9 cellular contexts compared by ENCODE assay signal in genomic region chr17:73255671-73256181, GRCh38. TPM values are rescaled to one million over a fixed set of nuclear protein-coding genes. Genes with fewer than 3 reads are reported as not detected.
DNase-seq lines count a peak whose midpoint lies in the region; ATAC-seq and TF ChIP-seq lines count a peak whose summit lies in the region.
"Had no signal": no experiment of that assay in that cellular context is flagged by ENCODE, and none has a peak within 500 bp of the region (broad histone marks: within the 10 kb centered on the region; RNA-seq: fewer than 3 reads in every experiment).

No MANE protein-coding gene starts in this region.

- POLR2A ChIA-PET in HCT116 (lab: Charles Lee), result interaction anchor here (1.1 kb wide), 1 partner anchor 104 kb away, joined by 3 read pairs; no protein-coding TSS in a partner anchor

- H3K9me2 ChIP-seq in DOHH2 (replicated peaks; ENCODE audit: control insufficient read depth, low read length), result no peaks in the 10 kb centered on the region
- no peaks in the 10 kb centered on the region for H3K9me2 ChIP-seq in HCT116 (ENCODE audit: insufficient read depth)

- intact Hi-C loops in HCT116 (cut with micrococcal nuclease), result loop anchor here (1.0 to 10.0 kb wide), 5 partner anchors 115 to 919 kb away; no protein-coding TSS in a partner anchor

- DNase-seq in HCT116 (ENCODE audit: low read depth, low spot score) (peak; percentile 48), fibroblast of villous mesenchyme (ENCODE audit: low read depth) (peak; percentile 43), omental fat pad (ENCODE audit: low spot score) (peak; percentile 40), ureter (ENCODE audit: low spot score) (peak; percentile 56)
- DNase-seq in activated T-cell treated with anti-CD3 and anti-CD28 coated beads, Interleukin-2, amount 50 U/mL, for 72 hours, result peak; percentile 51 to 64

- H2AFZ ChIP-seq in HCT116 (ENCODE audit: low read depth, low read length, poor library complexity, severe bottlenecking), result peak overlapping the region; percentile 16

- TF ChIP-seq RAD21 in HCT116 (IDR thresholded peaks at IDR 0.05; ENCODE audit: low read depth), result peak; percentile 100

- BruUV-seq in HCT116 (replicated peaks; lab: Mats Ljungman, UMichigan), result no TSS peak

- no peak overlapping the region for H3K4me3 ChIP-seq in DOHH2 (ENCODE audit: low read length)
- no peak overlapping the region for H3K4me3 ChIP-seq in HCT116 (replicated peaks in 1 of 2; ENCODE audit: low read depth in 1 of 2, low read length in 2 of 2)
- no peak overlapping the region for H3K4me3 ChIP-seq in fibroblast of villous mesenchyme (ENCODE audit: low read depth, low read length)

- H4K20me1 ChIP-seq in DOHH2 (ENCODE audit: control insufficient read depth, insufficient read depth, low read depth, low read length), result no peaks in the 10 kb centered on the region
- no peaks in the 10 kb centered on the region for H4K20me1 ChIP-seq in HCT116 (ENCODE audit: insufficient read depth)

- H3K27ac ChIP-seq in DOHH2 (ENCODE audit: low read depth, low read length) (no peak overlapping the region), HCT116 (ENCODE audit: low read depth, low read length) (no peak overlapping the region)

- RAD21 ChIA-PET in HCT116 (lab: Charles Lee; ENCODE audit: low non-redundant PET in 1 of 2, low total read pairs in 2 of 2, uncharacterized antibody in 2 of 2, unreplicated experiment in 2 of 2), result interaction anchor here (0.6 to 3.3 kb wide), 10 partner anchors 59 to 699 kb away, joined by 3 to 43 read pairs (median 4); no protein-coding TSS in a partner anchor

- ATAC-seq in HCT116 (peak; percentile 92), omental fat pad (ENCODE audit: low FRiP score) (peak; percentile 50), GM19452 (IDR thresholded peaks at IDR 0.05; ENCODE audit: unreplicated experiment) (no peak)
- ATAC-seq in activated T-cell treated with anti-CD3 and anti-CD28 coated beads, Interleukin-2, amount 50 U/mL, for 72 hours (replicated peaks in 1 of 2), result peak; percentile 82 to 84

- H3K36me3 ChIP-seq in DOHH2 (ENCODE audit: control insufficient read depth, low read length) (no peaks in the 10 kb centered on the region), HCT116 (ENCODE audit: control insufficient read depth in 1 of 2, insufficient read depth in 2 of 2, low read length in 2 of 2) (no peaks in the 10 kb centered on the region)

- no peak overlapping the region for H3K4me2 ChIP-seq in DOHH2 (ENCODE audit: low read length)
- H3K4me2 ChIP-seq in HCT116 (ENCODE audit: low read length), result no peak overlapping the region

- H3K9ac ChIP-seq in HCT116 (ENCODE audit: low read length), result no peak overlapping the region

- no peak overlapping the region for H3K4me3 Mint-ChIP-seq in activated T-cell treated with anti-CD3 and anti-CD28 coated beads, Interleukin-2, amount 50 U/mL, for 72 hours
- H3K4me3 Mint-ChIP-seq: activated naive CD4-positive, alpha-beta T cell treated with anti-CD3 and anti-CD28 coated beads, Interleukin-2, amount 50 U/mL, for 24 hours had no signal

- H3K27me3 ChIP-seq in DOHH2 (ENCODE audit: control insufficient read depth, low read length) (no peaks in the 10 kb centered on the region), HCT116 (ENCODE audit: insufficient read depth, low read length) (no peaks in the 10 kb centered on the region)

- no peaks in the 10 kb centered on the region for H3K36me3 Mint-ChIP-seq in activated T-cell treated with anti-CD3 and anti-CD28 coated beads, Interleukin-2, amount 50 U/mL, for 72 hours (ENCODE audit: insufficient read depth in 2 of 2)
- H3K36me3 Mint-ChIP-seq: activated naive CD4-positive, alpha-beta T cell treated with anti-CD3 and anti-CD28 coated beads, Interleukin-2, amount 50 U/mL, for 24 hours had no signal

- no peaks in the 10 kb centered on the region for H3K9me3 Mint-ChIP-seq in activated T-cell treated with anti-CD3 and anti-CD28 coated beads, Interleukin-2, amount 50 U/mL, for 72 hours
- H3K9me3 Mint-ChIP-seq: activated naive CD4-positive, alpha-beta T cell treated with anti-CD3 and anti-CD28 coated beads, Interleukin-2, amount 50 U/mL, for 24 hours had no signal

- no peaks in the 10 kb centered on the region for H3K4me1 Mint-ChIP-seq in activated T-cell treated with anti-CD3 and anti-CD28 coated beads, Interleukin-2, amount 50 U/mL, for 72 hours (ENCODE audit: low read depth)
- H3K4me1 Mint-ChIP-seq: activated naive CD4-positive, alpha-beta T cell treated with anti-CD3 and anti-CD28 coated beads, Interleukin-2, amount 50 U/mL, for 24 hours had no signal

- no peaks in the 10 kb centered on the region for H3K27me3 Mint-ChIP-seq in activated T-cell treated with anti-CD3 and anti-CD28 coated beads, Interleukin-2, amount 50 U/mL, for 72 hours (ENCODE audit: low read depth)
- H3K27me3 Mint-ChIP-seq: activated naive CD4-positive, alpha-beta T cell treated with anti-CD3 and anti-CD28 coated beads, Interleukin-2, amount 50 U/mL, for 24 hours had no signal

- CTCF ChIA-PET in HCT116 (lab: Charles Lee), result interaction anchor here (0.6 to 8.1 kb wide), 15 partner anchors 10 to 699 kb away, joined by 3 to 180 read pairs (median 5); no protein-coding TSS in a partner anchor

- H3K4me1 ChIP-seq in DOHH2 (ENCODE audit: control insufficient read depth, low read length) (no peaks in the 10 kb centered on the region), HCT116 (ENCODE audit: control insufficient read depth in 1 of 2, insufficient read depth in 2 of 2, low read length in 2 of 2) (no peaks in the 10 kb centered on the region)

- no peaks in the 10 kb centered on the region for H3F3A ChIP-seq in DOHH2 (ENCODE audit: control insufficient read depth, insufficient read depth)

- H3K9me3 ChIP-seq in DOHH2 (ENCODE audit: control insufficient read depth, insufficient read depth, low read length) (no peaks in the 10 kb centered on the region), HCT116 (ENCODE audit: control insufficient read depth in 1 of 2, insufficient read depth in 1 of 2, low read depth in 1 of 2, low read length in 2 of 2) (no peaks in the 10 kb centered on the region)

- no peak for TF ChIP-seq POLR2A in HCT116 (IDR thresholded peaks at IDR 0.05; ENCODE audit: borderline replicate concordance, extremely low read depth, insufficient read depth, insufficient read length)

- no peak overlapping the region for H3K27ac Mint-ChIP-seq in activated T-cell treated with anti-CD3 and anti-CD28 coated beads, Interleukin-2, amount 50 U/mL, for 72 hours
- H3K27ac Mint-ChIP-seq: activated naive CD4-positive, alpha-beta T cell treated with anti-CD3 and anti-CD28 coated beads, Interleukin-2, amount 50 U/mL, for 24 hours had no signal

- H3K79me2 ChIP-seq in DOHH2 (ENCODE audit: control insufficient read depth, low read length) (no peaks in the 10 kb centered on the region), HCT116 (ENCODE audit: insufficient read depth, low read length) (no peaks in the 10 kb centered on the region)

- TF ChIP-seq CTCF in DOHH2 (IDR thresholded peaks at IDR 0.05; ENCODE audit: low read depth, low read length, poor library complexity, severe bottlenecking) (peak; percentile 97), HCT116 (IDR thresholded peaks at IDR 0.05 in 2 of 3, conservative IDR thresholded peaks at IDR 0.05 in 1 of 3; ENCODE audit: borderline replicate concordance in 1 of 3, insufficient read depth in 1 of 3, low read depth in 2 of 3, low read length in 2 of 3) (peak; percentile 97 to 100 (median 98)), fibroblast of villous mesenchyme (IDR thresholded peaks at IDR 0.05; ENCODE audit: insufficient read depth, low read depth, low read length) (peak; percentile 94), omental fat pad (IDR thresholded peaks at IDR 0.05) (peak in 2 of 3 donors; percentile 85 to 93)

TF ChIP-seq in HCT116, 20 proteins besides CTCF, POLR2A, EP300 and RAD21:
- TF ChIP-seq TCF7L2 (IDR thresholded peaks at IDR 0.05; ENCODE audit: borderline replicate concordance, extremely low read depth, insufficient read depth, insufficient read length) (peak; percentile 49), POLR2AphosphoS5 (IDR thresholded peaks at IDR 0.05; ENCODE audit: low read depth, low read length) (no peak)
TF ChIP-seq in HCT116: peak in this region for 1.

TF ChIP-seq in PFSK-1, 5 proteins besides CTCF, POLR2A, EP300 and RAD21:
- peak; percentile 56 for TF ChIP-seq FOXP2 (optimal IDR thresholded peaks at IDR 0.05; ENCODE audit: borderline replicate concordance, extremely low read depth, extremely low read length, insufficient read depth)
- TF ChIP-seq TAF1 (IDR thresholded peaks at IDR 0.05; ENCODE audit: borderline replicate concordance, insufficient read depth, low read length), result no peak
- no peak for TF ChIP-seq SIN3A (IDR thresholded peaks at IDR 0.05; ENCODE audit: borderline replicate concordance, insufficient read depth, low read length)

RNA-seq across cellular contexts. Expression of gene CPSF4L, which starts 6.0 kb away (rescaled TPM):
- total RNA-seq in HCT116 (2021; ENCODE audit: unreplicated experiment), result not detected
- 0.16 and 0.61 TPM in 2 replicates for polyA plus RNA-seq in HCT116 (2012)
- not detected for polyA plus RNA-seq in PFSK-1 (2012; ENCODE audit: insufficient read length, low read depth)
- not detected for total RNA-seq in activated T-cell treated with anti-CD3 and anti-CD28 coated beads, Interleukin-2, amount 50 U/mL, for 72 hours
- total RNA-seq in fibroblast of villous mesenchyme, result not detected in 2 replicates
- under 1 TPM in 1 of 4 donors, not detected in 3; 0.65 TPM for total RNA-seq in omental fat pad
- total RNA-seq in ureter, result not detected

RNA-seq across cellular contexts. Expression of gene CDC42EP4, which starts 56.1 kb away (rescaled TPM):
- total RNA-seq in HCT116 (2021; ENCODE audit: unreplicated experiment) (54.9 TPM), fibroblast of villous mesenchyme (36.4 and 54.8 TPM in 2 replicates), omental fat pad (100 to 1,000 TPM; 137 to 224 (median 181) TPM), ureter (70.8 TPM)
- 43.4 and 51.6 TPM in 2 replicates for polyA plus RNA-seq in HCT116 (2012)
- polyA plus RNA-seq in PFSK-1 (2012; ENCODE audit: insufficient read length, low read depth), result 32.4 TPM
- total RNA-seq in activated T-cell treated with anti-CD3 and anti-CD28 coated beads, Interleukin-2, amount 50 U/mL, for 72 hours, result 1 to 10 TPM; 1.6 to 3.2 TPM
